Comparison of ENCODE assay signal across 8 cellular contexts in genomic region chr2:10079192-10079930, GRCh38. TPM values are rescaled to one million over a fixed set of nuclear protein-coding genes. Genes with fewer than 3 reads are reported as not detected.
DNase-seq lines count a peak whose midpoint lies in the region; ATAC-seq and TF ChIP-seq lines count a peak whose summit lies in the region.

No MANE protein-coding gene starts in this region.

- H3K4me1 ChIP-seq in HEK293 (ENCODE audit: control insufficient read depth, insufficient read depth, low read length) = 0 out of 2 replicates have a peak, but pooled peaks cover 11% of the 10 kb centered on the region
- H3K4me1 ChIP-seq in OCI-LY7 (ENCODE audit: insufficient read depth, low read length, poor library complexity, severe bottlenecking) = peaks cover 55% of the 10 kb centered on the region

- TF ChIP-seq CTCF in HEK293 (tag by site-specific recombination; IDR thresholded peaks at IDR 0.05) (no peak), OCI-LY7 (conservative IDR thresholded peaks at IDR 0.05; ENCODE audit: low read length) (no peak)

- no peaks in the 10 kb centered on the region for H3K9me3 Mint-ChIP-seq in stimulated activated naive CD8-positive, alpha-beta T cell treated with anti-CD3 and anti-CD28 coated beads, Interleukin-15, amount 100 ng/mL, for 72 hours

- no peaks in the 10 kb centered on the region for H4K20me1 ChIP-seq in OCI-LY7 (ENCODE audit: insufficient read depth, low read length)

- peaks cover 87% of the 10 kb centered on the region for H3K27me3 Mint-ChIP-seq in stimulated activated naive CD8-positive, alpha-beta T cell treated with anti-CD3 and anti-CD28 coated beads, Interleukin-15, amount 100 ng/mL, for 72 hours

- H3K9me2 ChIP-seq in OCI-LY7 (ENCODE audit: insufficient read depth, low read length) = no peaks in the 10 kb centered on the region

- CTCF ChIA-PET in HEK293 (lab: Yijun Ruan, JAX) (interaction anchor here (0.6 to 2.4 kb wide), 10 partner anchors 13 to 355 kb away, joined by 3 to 14 read pairs (median 4); no protein-coding TSS in a partner anchor), OCI-LY7 (lab: Charles Lee; ENCODE audit: unreplicated experiment) (no interaction called here)

- no peaks in the 10 kb centered on the region for H3K79me2 ChIP-seq in OCI-LY7 (ENCODE audit: insufficient read depth, low read depth, low read length)

- peak overlapping the region in 1 of 2 donors; percentile 74 for H3K27ac Mint-ChIP-seq in stimulated activated naive CD8-positive, alpha-beta T cell treated with anti-CD3 and anti-CD28 coated beads, Interleukin-15, amount 100 ng/mL, for 72 hours

- POLR2A ChIA-PET in HEK293 (lab: Yijun Ruan, JAX) (interaction anchor here (1.0 kb wide), 1 partner anchor 43 kb away, joined by 3 read pairs; the partner anchor contains the start of gene RRM2), OCI-LY7 (lab: Charles Lee) (interaction anchor here (0.6 to 1.0 kb wide), 2 partner anchors 37 to 51 kb away, joined by 3 read pairs; no protein-coding TSS in a partner anchor)

- no TSS peak for BruUV-seq in OCI-LY7 (replicated peaks; lab: Mats Ljungman, UMichigan)

- no peaks in the 10 kb centered on the region; a peak in 1 of 3 replicates for H3K36me3 ChIP-seq in HEK293 (ENCODE audit: control insufficient read depth in 2 of 2, insufficient read depth in 1 of 2, low read length in 2 of 2)
- no peaks in the 10 kb centered on the region for H3K36me3 ChIP-seq in OCI-LY7 (ENCODE audit: insufficient read depth, low read length)

- intact Hi-C loops in OCI-LY7 (cut with micrococcal nuclease; ENCODE audit: unreplicated experiment) = no loop called here

- DNase-seq in GM04504 (ENCODE audit: low read depth) (peak; percentile 55), OCI-LY7 (ENCODE audit: low spot score) (peak; percentile 31), left kidney (ENCODE audit: low read depth, low spot score) (peak; percentile 79), NCI-H1436 (lab: John Stamatoyannopoulos, UW) (no peak), SKM-1 (lab: John Stamatoyannopoulos, UW; ENCODE audit: unreplicated experiment) (no peak)
- DNase-seq in stimulated activated naive CD8-positive, alpha-beta T cell treated with anti-CD3 and anti-CD28 coated beads, Interleukin-15, amount 100 ng/mL, for 72 hours = peak; percentile 35 to 38

- peaks cover 34% of the 10 kb centered on the region for H3K4me1 Mint-ChIP-seq in stimulated activated naive CD8-positive, alpha-beta T cell treated with anti-CD3 and anti-CD28 coated beads, Interleukin-15, amount 100 ng/mL, for 72 hours

- H3K4me2 ChIP-seq in OCI-LY7 (ENCODE audit: low read length) = peak overlapping the region; percentile 30

- H3K4me3 ChIP-seq in HEK293 (ENCODE audit: low read depth, low read length) (peak overlapping the region; percentile 29), OCI-LY7 (ENCODE audit: low read depth, low read length, poor library complexity, severe bottlenecking) (no peak overlapping the region)

- H3K27ac ChIP-seq in HEK293 (ENCODE audit: extremely low read depth, low read depth, low read length) (peak overlapping the region; percentile 49; the same call in 1 of the 2 replicates), OCI-LY7 (ENCODE audit: low read depth, low read length, poor library complexity, severe bottlenecking) (no peak overlapping the region), cingulate gyrus (ENCODE audit: low read depth, low read length) (peak overlapping the region; percentile 87)

- no peak overlapping the region for H2AFZ ChIP-seq in OCI-LY7 (ENCODE audit: low read length)

- H3K9me3 ChIP-seq in HEK293 (ENCODE audit: control insufficient read depth, insufficient read depth, low read depth, low read length) (no peaks in the 10 kb centered on the region), OCI-LY7 (ENCODE audit: low read length) (no peaks in the 10 kb centered on the region)

- peak overlapping the region; percentile 75 to 89 for H3K4me3 Mint-ChIP-seq in stimulated activated naive CD8-positive, alpha-beta T cell treated with anti-CD3 and anti-CD28 coated beads, Interleukin-15, amount 100 ng/mL, for 72 hours

- ATAC-seq in stimulated activated naive CD8-positive, alpha-beta T cell treated with anti-CD3 and anti-CD28 coated beads, Interleukin-15, amount 100 ng/mL, for 72 hours = peak; percentile 59

TF ChIP-seq in HEK293, 187 proteins besides CTCF, POLR2A, EP300 and RAD21 (continues in another document):
- TF ChIP-seq ZEB2 (tag by site-specific recombination; IDR thresholded peaks at IDR 0.05) = no peak
- TF ChIP-seq ZNF707 (tag by site-specific recombination; IDR thresholded peaks at IDR 0.05) = no peak
- TF ChIP-seq, protein P1, sequence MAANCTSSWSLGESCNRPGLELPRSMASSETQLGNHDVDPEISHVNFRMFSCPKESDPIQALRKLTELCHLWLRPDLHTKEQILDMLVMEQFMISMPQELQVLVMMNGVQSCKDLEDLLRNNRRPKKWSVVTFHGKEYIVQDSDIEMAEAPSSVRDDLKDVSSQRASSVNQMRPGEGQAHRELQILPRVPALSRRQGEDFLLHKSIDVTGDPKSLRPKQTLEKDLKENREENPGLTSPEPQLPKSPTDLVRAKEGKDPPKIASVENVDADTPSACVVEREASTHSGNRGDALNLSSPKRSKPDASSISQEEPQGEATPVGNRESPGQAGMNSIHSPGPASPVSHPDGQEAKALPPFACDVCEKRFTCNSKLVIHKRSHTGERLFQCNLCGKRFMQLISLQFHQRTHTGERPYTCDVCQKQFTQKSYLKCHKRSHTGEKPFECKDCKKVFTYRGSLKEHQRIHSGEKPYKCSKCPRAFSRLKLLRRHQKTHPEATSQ (tag by site-specific recombination; IDR thresholded peaks at IDR 0.05) = no peak
- no peak for TF ChIP-seq ZNF558 (tag by site-specific recombination; IDR thresholded peaks at IDR 0.05)
- no peak for TF ChIP-seq GFI1B (tag by site-specific recombination; IDR thresholded peaks at IDR 0.05)
- TF ChIP-seq ZNF302 (tag by site-specific recombination; IDR thresholded peaks at IDR 0.05; ENCODE audit: low read depth) = no peak
- no peak for TF ChIP-seq ZNF571 (tag by site-specific recombination; IDR thresholded peaks at IDR 0.05)
- TF ChIP-seq ZNF239 (tag by site-specific recombination; IDR thresholded peaks at IDR 0.05) = no peak
- no peak for TF ChIP-seq ZBTB10 (tag by site-specific recombination; IDR thresholded peaks at IDR 0.05)
- no peak for TF ChIP-seq ZNF157 (tag by site-specific recombination; IDR thresholded peaks at IDR 0.05)
- TF ChIP-seq, protein P2, sequence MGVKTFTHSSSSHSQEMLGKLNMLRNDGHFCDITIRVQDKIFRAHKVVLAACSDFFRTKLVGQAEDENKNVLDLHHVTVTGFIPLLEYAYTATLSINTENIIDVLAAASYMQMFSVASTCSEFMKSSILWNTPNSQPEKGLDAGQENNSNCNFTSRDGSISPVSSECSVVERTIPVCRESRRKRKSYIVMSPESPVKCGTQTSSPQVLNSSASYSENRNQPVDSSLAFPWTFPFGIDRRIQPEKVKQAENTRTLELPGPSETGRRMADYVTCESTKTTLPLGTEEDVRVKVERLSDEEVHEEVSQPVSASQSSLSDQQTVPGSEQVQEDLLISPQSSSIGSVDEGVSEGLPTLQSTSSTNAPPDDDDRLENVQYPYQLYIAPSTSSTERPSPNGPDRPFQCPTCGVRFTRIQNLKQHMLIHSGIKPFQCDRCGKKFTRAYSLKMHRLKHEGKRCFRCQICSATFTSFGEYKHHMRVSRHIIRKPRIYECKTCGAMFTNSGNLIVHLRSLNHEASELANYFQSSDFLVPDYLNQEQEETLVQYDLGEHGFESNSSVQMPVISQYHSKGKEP (tag by site-specific recombination; IDR thresholded peaks at IDR 0.05) = no peak
- TF ChIP-seq ZNF529 (tag by site-specific recombination; IDR thresholded peaks at IDR 0.05; ENCODE audit: insufficient replicate concordance) = no peak
- no peak for TF ChIP-seq ZNF214 (tag by site-specific recombination; IDR thresholded peaks at IDR 0.05; ENCODE audit: borderline replicate concordance)
- TF ChIP-seq ZNF37A (tag by site-specific recombination; IDR thresholded peaks at IDR 0.05) = no peak
- TF ChIP-seq, protein P3, sequence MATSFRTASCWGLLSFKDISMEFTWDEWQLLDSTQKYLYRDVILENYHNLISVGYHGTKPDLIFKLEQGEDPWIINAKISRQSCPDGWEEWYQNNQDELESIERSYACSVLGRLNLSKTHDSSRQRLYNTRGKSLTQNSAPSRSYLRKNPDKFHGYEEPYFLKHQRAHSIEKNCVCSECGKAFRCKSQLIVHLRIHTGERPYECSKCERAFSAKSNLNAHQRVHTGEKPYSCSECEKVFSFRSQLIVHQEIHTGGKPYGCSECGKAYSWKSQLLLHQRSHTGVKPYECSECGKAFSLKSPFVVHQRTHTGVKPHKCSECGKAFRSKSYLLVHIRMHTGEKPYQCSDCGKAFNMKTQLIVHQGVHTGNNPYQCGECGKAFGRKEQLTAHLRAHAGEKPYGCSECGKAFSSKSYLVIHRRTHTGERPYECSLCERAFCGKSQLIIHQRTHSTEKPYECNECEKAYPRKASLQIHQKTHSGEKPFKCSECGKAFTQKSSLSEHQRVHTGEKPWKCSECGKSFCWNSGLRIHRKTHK (tag by site-specific recombination; IDR thresholded peaks at IDR 0.05) = no peak
- no peak for TF ChIP-seq REPIN1 (tag by site-specific recombination; IDR thresholded peaks at IDR 0.05; ENCODE audit: low read depth)

RNA-seq across cellular contexts. Expression of gene CYS1, which starts 0.8 kb away (rescaled TPM):
- total RNA-seq in OCI-LY7 (2014; rRNA removed; shearing (Covaris generic)) = not detected in 2 replicates
- total RNA-seq in OCI-LY7 (2022) = 0.17 and 0.68 TPM in 2 replicates

RNA-seq across cellular contexts. Expression of gene KLF11, which starts 36.0 kb away (rescaled TPM):
- total RNA-seq in OCI-LY7 (2014; rRNA removed; shearing (Covaris generic)) = 6.3 and 6.5 TPM in 2 replicates
- 14.9 and 15.8 TPM in 2 replicates for total RNA-seq in OCI-LY7 (2022)

RNA-seq across cellular contexts. Expression of gene RRM2, which starts 43.2 kb away (rescaled TPM):
- total RNA-seq in OCI-LY7 (2014; rRNA removed; shearing (Covaris generic)) = 181 and 222 TPM in 2 replicates
- total RNA-seq in OCI-LY7 (2022) = 313 and 324 TPM in 2 replicates

Comparison
In these comparisons a context has a peak if more than half of its experiments do, and no peak if none do; other contexts are left out.
1. DNase-seq: peak in GM04504 (single experiment), OCI-LY7 (single experiment), left kidney (single experiment) and stimulated activated naive CD8-positive, alpha-beta T cell treated with anti-CD3 and anti-CD28 coated beads, Interleukin-15, amount 100 ng/mL, for 72 hours (2 of 2); none in NCI-H1436 (single experiment) and SKM-1 (single experiment).